In the genomic region with DNA sequence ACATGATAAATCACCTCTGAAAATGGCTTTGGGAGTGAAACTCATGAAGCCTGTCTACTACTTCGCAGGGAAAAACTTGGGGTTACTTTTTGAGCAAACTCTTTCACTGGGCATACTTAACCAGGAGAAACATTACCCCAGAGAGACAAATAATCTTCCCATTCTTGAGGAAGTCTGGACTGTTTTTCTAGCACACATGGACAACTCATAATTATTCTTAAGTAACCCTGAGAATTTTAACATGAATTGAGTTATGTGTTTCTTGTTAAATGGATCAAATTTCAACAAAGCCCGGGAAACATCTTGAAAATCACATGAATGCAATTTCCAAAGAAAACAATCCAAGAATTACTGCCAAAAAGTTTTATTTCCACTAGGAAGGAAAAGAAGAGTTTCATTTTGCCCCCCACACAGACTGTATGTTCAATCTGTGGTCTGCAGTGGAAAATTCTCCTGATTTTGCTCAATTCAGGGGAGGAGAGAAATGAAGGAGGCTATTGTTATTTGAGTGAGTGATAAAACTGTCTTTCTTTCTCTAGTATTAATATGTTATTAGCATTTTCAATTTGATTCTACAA, we compare ENCODE assay signal across 23 cellular contexts.
DNase-seq lines count a peak whose midpoint lies in the region; ATAC-seq and TF ChIP-seq lines count a peak whose summit lies in the region.
"Had no signal": no experiment of that assay in that cellular context is flagged by ENCODE, and none has a peak within 500 bp of the region (broad histone marks: within the 10 kb centered on the region; RNA-seq: fewer than 3 reads in every experiment).

No MANE protein-coding gene starts in this region.

- intact Hi-C loops in Right ventricle myocardium superior (cut with DNase I), result no loop called here
- intact Hi-C loops in right cardiac atrium (cut with DNase I), result no loop called here
- intact Hi-C loops in aorta (cut with DNase I), result no loop called here

- peak overlapping the region; percentile 12 for H3K9ac ChIP-seq in mesenchymal stem cell (ENCODE audit: low read length)

- no peak overlapping the region for H3K4me2 ChIP-seq in mesenchymal stem cell (ENCODE audit: low read length, poor library complexity, severe bottlenecking)

- no peak overlapping the region for H3K4ac ChIP-seq in mesenchymal stem cell (ENCODE audit: low read depth in 1 of 2, low read length in 2 of 2)

- H4K91ac ChIP-seq in mesenchymal stem cell (ENCODE audit: low read length), result no peak overlapping the region

- no peak overlapping the region for H2AFZ ChIP-seq in mesenchymal stem cell (ENCODE audit: low read depth, low read length)

- no peak overlapping the region for H4K8ac ChIP-seq in mesenchymal stem cell (ENCODE audit: low read length)

- H2BK5ac ChIP-seq in mesenchymal stem cell (ENCODE audit: low read depth, low read length, poor library complexity, severe bottlenecking), result no peak overlapping the region

- no peaks in the 10 kb centered on the region for H3K79me1 ChIP-seq in mesenchymal stem cell (replicated peaks; ENCODE audit: low read length, poor library complexity, severe bottlenecking)

- no peak overlapping the region for H2BK120ac ChIP-seq in mesenchymal stem cell (ENCODE audit: low read depth, low read length)

- no peak overlapping the region for H2AK5ac ChIP-seq in mesenchymal stem cell (ENCODE audit: low read length, severe bottlenecking)

- no peak overlapping the region for H3K27ac ChIP-seq in right cardiac atrium (ENCODE audit: low read length)
- no peak overlapping the region for H3K27ac ChIP-seq in mesenchymal stem cell (ENCODE audit: low read length, poor library complexity, severe bottlenecking)
- H3K27ac ChIP-seq in aorta (ENCODE audit: low read depth in 1 of 2, low read length in 2 of 2), result no peak overlapping the region
- H3K27ac ChIP-seq: pancreas, Peyer's patch had no signal

- no peak overlapping the region for H2BK15ac ChIP-seq in mesenchymal stem cell (ENCODE audit: low read depth, poor library complexity, severe bottlenecking)

- no peak overlapping the region for H3K14ac ChIP-seq in mesenchymal stem cell (ENCODE audit: low read length in 2 of 2)

- H3K36me3 ChIP-seq in mesenchymal stem cell (ENCODE audit: control insufficient read depth in 1 of 2, insufficient read depth in 2 of 2, low read depth in 1 of 2, low read length in 2 of 2) (no peaks in the 10 kb centered on the region), aorta (ENCODE audit: control insufficient read depth in 1 of 2, insufficient read depth in 2 of 2, low read length in 1 of 2) (no peaks in the 10 kb centered on the region)
- H3K36me3 ChIP-seq: pancreas, Peyer's patch had no signal

- ATAC-seq in Right ventricle myocardium superior (ENCODE audit: poor library complexity) (peak; percentile 72), right cardiac atrium (no peak), aorta (ENCODE audit: low FRiP score) (peak; percentile 15), GM18907 (IDR thresholded peaks at IDR 0.05; ENCODE audit: unreplicated experiment) (no peak)
- ATAC-seq: K562; naive thymus-derived CD4-positive, alpha-beta T cell; pancreas had no signal

- H3K9me3 ChIP-seq in right cardiac atrium (ENCODE audit: control insufficient read depth, low read length) (no peaks in the 10 kb centered on the region), mesenchymal stem cell (ENCODE audit: control insufficient read depth, low read length) (no peaks in the 10 kb centered on the region), aorta (ENCODE audit: control insufficient read depth, low read length) (no peaks in the 10 kb centered on the region)
- H3K9me3 ChIP-seq: pancreas, Peyer's patch had no signal

- DNase-seq in Right ventricle myocardium superior (no peak), right cardiac atrium (no peak), fibroblast of mammary gland (ENCODE audit: low read depth) (peak; percentile 48), mesenchymal stem cell (no peak), aorta (no peak), NCI-H2107 treated with DMSO at 0.1 percent for 48 hours (lab: John Stamatoyannopoulos, UW; ENCODE audit: unreplicated experiment) (no peak)
- DNase-seq in activated CD4-positive, CD25-positive, alpha-beta regulatory T cell (lab: John Stamatoyannopoulos, UW), result no peak
- DNase-seq: activated CD4-positive, CD25-positive, alpha-beta regulatory T cell treated with anti-CD3 and anti-CD28 coated beads, Interleukin-2, amount 50 U/mL, for 72 hours; activated naive CD8-positive, alpha-beta T cell treated with anti-CD3 and anti-CD28 coated beads for 36 hours; activated T-cell treated with anti-CD3 and anti-CD28 coated beads, Interleukin-2, amount 50 U/mL, for 48 hours; Calu3; caudate nucleus; effector memory CD4-positive, alpha-beta T cell; naive thymus-derived CD4-positive, alpha-beta T cell; NCI-H1930; NCI-H446 treated with DMSO at 0.1 percent for 48 hours; NK-92 treated with Interleukin-12 subunit alpha and Interleukin-12 subunit beta, amount 100 ng/mL, for 24 hours; pancreas; Peyer's patch; stimulated activated CD4-positive, alpha-beta T cell treated with anti-CD3 and anti-CD28 coated beads, Interleukin-4, amount 100 ng/mL, for 1 hour had no signal

- H3K4me1 ChIP-seq in right cardiac atrium (ENCODE audit: control insufficient read depth, insufficient read depth, low read length) (no peaks in the 10 kb centered on the region), mesenchymal stem cell (ENCODE audit: control insufficient read depth, insufficient read depth, low read depth, low read length) (no peaks in the 10 kb centered on the region), aorta (ENCODE audit: control insufficient read depth in 1 of 2, insufficient read depth in 2 of 2, low read length in 2 of 2) (no peaks in the 10 kb centered on the region)
- H3K4me1 ChIP-seq: pancreas, Peyer's patch had no signal

- TF ChIP-seq CTCF in fibroblast of mammary gland (conservative IDR thresholded peaks at IDR 0.05; ENCODE audit: control insufficient read depth, insufficient read depth, low read depth, low read length), result no peak

- WGBS in right cardiac atrium, result 51% methylated on average over 2 of the region's 2 CpGs
- WGBS in mesenchymal stem cell, result 85% methylated on average over 1 of the region's 2 CpGs
- WGBS in aorta, 2 donors, result 46 to 51% methylated on average over 2 of the region's 2 CpGs

- H3K23ac ChIP-seq in mesenchymal stem cell (ENCODE audit: low read length in 2 of 2), result no peak overlapping the region

- no peak overlapping the region for H3K4me3 ChIP-seq in right cardiac atrium (ENCODE audit: low read length)
- no peak overlapping the region for H3K4me3 ChIP-seq in fibroblast of mammary gland (ENCODE audit: control insufficient read depth, low read depth, low read length)
- H3K4me3 ChIP-seq in mesenchymal stem cell (ENCODE audit: insufficient read depth in 1 of 2, low read depth in 1 of 2, low read length in 2 of 2), result no peak overlapping the region
- no peak overlapping the region for H3K4me3 ChIP-seq in aorta (ENCODE audit: low read length in 2 of 2)
- H3K4me3 ChIP-seq: K562, pancreas, Peyer's patch, skin epidermis had no signal

- H3K27me3 ChIP-seq in right cardiac atrium (ENCODE audit: control insufficient read depth, insufficient read depth) (no peaks in the 10 kb centered on the region), mesenchymal stem cell (ENCODE audit: control insufficient read depth in 1 of 2, insufficient read depth in 1 of 2, low read length in 2 of 2) (no peaks in the 10 kb centered on the region), aorta (ENCODE audit: control insufficient read depth in 1 of 2, insufficient read depth in 2 of 2, low read length in 1 of 2) (no peaks in the 10 kb centered on the region)
- H3K27me3 ChIP-seq: pancreas, Peyer's patch had no signal

- H2BK12ac ChIP-seq in mesenchymal stem cell (ENCODE audit: low read length in 2 of 2), result no peak overlapping the region

- H3K18ac ChIP-seq in mesenchymal stem cell (ENCODE audit: low read depth in 1 of 2, low read length in 2 of 2), result no peak overlapping the region

Comparison
In these comparisons a context has a peak if more than half of its experiments do, and no peak if none do; other contexts are left out.
1. ATAC-seq: peak in Right ventricle myocardium superior (single experiment) and aorta (single experiment); none in right cardiac atrium (0 of 2) and GM18907 (single experiment).